Comparison of ENCODE assay signal across 13 cellular contexts in the genomic region with DNA sequence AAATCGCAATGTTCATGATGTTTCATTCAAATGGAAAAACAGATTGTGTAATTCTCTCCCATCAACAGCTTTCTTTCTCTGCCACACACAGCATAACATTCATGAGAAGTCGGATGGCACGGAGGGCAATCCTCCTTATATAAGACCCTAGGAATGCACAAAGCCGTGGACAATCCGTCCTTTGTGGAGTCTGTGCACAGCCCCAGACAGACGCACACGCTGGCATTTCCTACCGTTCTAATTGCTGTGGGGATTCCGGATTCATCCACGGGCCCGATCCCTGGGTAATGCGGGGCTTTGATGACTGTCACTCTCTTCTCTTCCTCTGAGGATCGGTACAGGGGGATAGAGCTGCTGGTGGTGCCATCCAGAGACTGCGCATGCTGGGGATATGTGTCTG.
DNase-seq lines count a peak whose midpoint lies in the region; ATAC-seq, FAIRE-seq and TF ChIP-seq lines count a peak whose summit lies in the region.
"Had no signal": no experiment of that assay in that cellular context is flagged by ENCODE, and none has a peak within 500 bp of the region (broad histone marks: within the 10 kb centered on the region; RNA-seq: fewer than 3 reads in every experiment).

No MANE protein-coding gene starts in this region.

- WGBS in heart left ventricle, 4 donors: 55 to 71% (median 61%) methylated on average over 14 of the region's 14 CpGs
- WGBS in pancreas, 2 donors: 65 to 76% methylated on average over 14 of the region's 14 CpGs
- 78 to 87% methylated on average over 4 to 14 of the region's 14 CpGs for WGBS in transverse colon (ENCODE audit: low coverage in 1 of 2), 2 donors

- TF ChIP-seq EP300 in transverse colon (IDR thresholded peaks at IDR 0.05; ENCODE audit: low read depth): no peak

- no peak for DNase-seq in heart left ventricle
- DNase-seq in pancreas: no peak
- no peak for DNase-seq in transverse colon
- DNase-seq in activated naive CD4-positive, alpha-beta T cell treated with anti-CD3 and anti-CD28 coated beads, Interleukin-2, amount 50 U/mL, for 72 hours (ENCODE audit: low spot score in 2 of 2): no peak
- no peak for DNase-seq in DMS 273 (lab: John Stamatoyannopoulos, UW; ENCODE audit: unreplicated experiment)
- DNase-seq in DMS79 treated with DMSO at 0.1 percent for 48 hours (lab: John Stamatoyannopoulos, UW): no peak
- DNase-seq in uterus: no peak
- DNase-seq: activated CD8-positive, alpha-beta memory T cell treated with anti-CD3 and anti-CD28 coated beads, Interleukin-2, amount 10 ng/mL, durations not matched to agents 7 days and 5 days; activated naive CD8-positive, alpha-beta T cell treated with anti-CD3 and anti-CD28 coated beads, Interleukin-2, amount 10 ng/mL, durations not matched to agents 7 days and 5 days; CD4-positive, alpha-beta memory T cell; effector memory CD4-positive, alpha-beta T cell; NCI-H526 had no signal

- H3K4me3 Mint-ChIP-seq in brain: peak overlapping the region in 3 of 5 experiments; percentile 1 to 42 (median 27)
- H3K4me3 Mint-ChIP-seq: activated CD8-positive, alpha-beta memory T cell treated with anti-CD3 and anti-CD28 coated beads, Interleukin-2, amount 10 ng/mL, durations not matched to agents 7 days and 5 days; activated naive CD8-positive, alpha-beta T cell treated with anti-CD3 and anti-CD28 coated beads, Interleukin-2, amount 10 ng/mL, durations not matched to agents 7 days and 5 days; CD4-positive, alpha-beta memory T cell had no signal

- no peak for FAIRE-seq in pancreas (lab: Jason Lieb, UNC)

- ATAC-seq in heart left ventricle: peak in 3 of 4 donors; percentile 3 to 4 (median 4)
- ATAC-seq in pancreas: peak; percentile 19 to 38 (median 26)
- no peak for ATAC-seq in activated naive CD4-positive, alpha-beta T cell treated with anti-CD3 and anti-CD28 coated beads, Interleukin-2, amount 50 U/mL, for 72 hours
- ATAC-seq: activated CD8-positive, alpha-beta memory T cell treated with anti-CD3 and anti-CD28 coated beads, Interleukin-2, amount 10 ng/mL, durations not matched to agents 7 days and 5 days had no signal

- H3K4me1 ChIP-seq in heart left ventricle: peaks cover 0 to 58% (median 17%) of the 10 kb centered on the region in 12 donors
- H3K4me1 ChIP-seq in pancreas: peaks cover 0 to 4% (median 4%) of the 10 kb centered on the region in 3 donors
- peaks cover 0 to 4% (median 2%) of the 10 kb centered on the region in 4 donors for H3K4me1 ChIP-seq in transverse colon
- no peaks in the 10 kb centered on the region for H3K4me1 ChIP-seq in uterus

- H3K27me3 ChIP-seq in heart left ventricle (no peaks in the 10 kb centered on the region), pancreas (no peaks in the 10 kb centered on the region), transverse colon (no peaks in the 10 kb centered on the region), uterus (no peaks in the 10 kb centered on the region)

- intact Hi-C loops in heart left ventricle (cut with DNase I): loop anchor here in 4 of 10 donors (5.0 to 10.0 kb wide), 3 partner anchors 118 to 195 kb away; no protein-coding TSS in a partner anchor
- intact Hi-C loops in pancreas (cut with DNase I): loop anchor here in 1 of 3 donors (10.0 kb wide), 1 partner anchor 368 kb away; no protein-coding TSS in a partner anchor
- intact Hi-C loops in transverse colon (cut with DNase I; ENCODE audit: low total_unique reads): loop anchor here (10.0 kb wide), 1 partner anchor 138 kb away; no protein-coding TSS in a partner anchor
- intact Hi-C loops in uterus (cut with DNase I; ENCODE audit: low total_unique reads): no loop called here

- H3K4me3 ChIP-seq in heart left ventricle: peak overlapping the region in 8 of 12 donors; percentile 31 to 58 (median 44)
- H3K4me3 ChIP-seq in pancreas: peak overlapping the region in 1 of 4 donors; percentile 20
- peak overlapping the region in 1 of 4 donors; percentile 30 for H3K4me3 ChIP-seq in transverse colon
- no peak overlapping the region for H3K4me3 ChIP-seq in uterus

- TF ChIP-seq CTCF in brain (conservative IDR thresholded peaks at IDR 0.05) (no peak), heart left ventricle (IDR thresholded peaks at IDR 0.05) (no peak), pancreas (IDR thresholded peaks at IDR 0.05) (no peak), transverse colon (IDR thresholded peaks at IDR 0.05) (no peak), uterus (IDR thresholded peaks at IDR 0.05) (no peak)

- peaks cover 18% of the 10 kb centered on the region for H3K4me1 Mint-ChIP-seq in brain
- H3K4me1 Mint-ChIP-seq: activated CD8-positive, alpha-beta memory T cell treated with anti-CD3 and anti-CD28 coated beads, Interleukin-2, amount 10 ng/mL, durations not matched to agents 7 days and 5 days; activated naive CD8-positive, alpha-beta T cell treated with anti-CD3 and anti-CD28 coated beads, Interleukin-2, amount 10 ng/mL, durations not matched to agents 7 days and 5 days; CD4-positive, alpha-beta memory T cell had no signal

- peak overlapping the region; percentile 0 to 36 (median 14) for H3K27ac Mint-ChIP-seq in brain
- H3K27ac Mint-ChIP-seq in activated naive CD4-positive, alpha-beta T cell treated with anti-CD3 and anti-CD28 coated beads, Interleukin-2, amount 50 U/mL, for 72 hours: no peak overlapping the region
- H3K27ac Mint-ChIP-seq: activated CD8-positive, alpha-beta memory T cell treated with anti-CD3 and anti-CD28 coated beads, Interleukin-2, amount 10 ng/mL, durations not matched to agents 7 days and 5 days; activated naive CD8-positive, alpha-beta T cell treated with anti-CD3 and anti-CD28 coated beads, Interleukin-2, amount 10 ng/mL, durations not matched to agents 7 days and 5 days; CD4-positive, alpha-beta memory T cell had no signal

- H3K9me3 ChIP-seq in heart left ventricle (no peaks in the 10 kb centered on the region), pancreas (no peaks in the 10 kb centered on the region), transverse colon (no peaks in the 10 kb centered on the region), uterus (no peaks in the 10 kb centered on the region)

- H3K9me3 Mint-ChIP-seq in brain: no peaks in the 10 kb centered on the region
- no peaks in the 10 kb centered on the region for H3K9me3 Mint-ChIP-seq in activated naive CD4-positive, alpha-beta T cell treated with anti-CD3 and anti-CD28 coated beads, Interleukin-2, amount 50 U/mL, for 72 hours
- H3K9me3 Mint-ChIP-seq: activated naive CD8-positive, alpha-beta T cell treated with anti-CD3 and anti-CD28 coated beads, Interleukin-2, amount 10 ng/mL, durations not matched to agents 7 days and 5 days; CD4-positive, alpha-beta memory T cell had no signal

- in situ Hi-C loops in transverse colon (cut with MboI; ENCODE audit: low pct_ligation_motif_present in 1 of 4, low pct_unique_long_range_greater_than_20kb in 1 of 4, low sequenced_read_pairs in 3 of 4): no loop called here

- peak overlapping the region in 11 of 12 donors; percentile 31 to 87 (median 65) for H3K27ac ChIP-seq in heart left ventricle
- H3K27ac ChIP-seq in pancreas: peak overlapping the region in 2 of 4 donors; percentile 69 to 75
- peak overlapping the region; percentile 63 to 82 (median 76) for H3K27ac ChIP-seq in transverse colon
- H3K27ac ChIP-seq in uterus: peak overlapping the region in 1 of 2 donors; percentile 3

- no peak for TF ChIP-seq POLR2A in heart left ventricle (IDR thresholded peaks at IDR 0.05)
- no peak for TF ChIP-seq POLR2A in transverse colon (IDR thresholded peaks at IDR 0.05)
- no peak for TF ChIP-seq POLR2A in uterus (IDR thresholded peaks at IDR 0.05)

- H3K36me3 Mint-ChIP-seq in brain: peaks cover 54% of the 10 kb centered on the region
- H3K36me3 Mint-ChIP-seq in activated naive CD4-positive, alpha-beta T cell treated with anti-CD3 and anti-CD28 coated beads, Interleukin-2, amount 50 U/mL, for 72 hours: no peaks in the 10 kb centered on the region
- H3K36me3 Mint-ChIP-seq: activated CD8-positive, alpha-beta memory T cell treated with anti-CD3 and anti-CD28 coated beads, Interleukin-2, amount 10 ng/mL, durations not matched to agents 7 days and 5 days; activated naive CD8-positive, alpha-beta T cell treated with anti-CD3 and anti-CD28 coated beads, Interleukin-2, amount 10 ng/mL, durations not matched to agents 7 days and 5 days; CD4-positive, alpha-beta memory T cell had no signal

- H3K27me3 Mint-ChIP-seq in brain: no peaks in the 10 kb centered on the region
- H3K27me3 Mint-ChIP-seq: activated CD8-positive, alpha-beta memory T cell treated with anti-CD3 and anti-CD28 coated beads, Interleukin-2, amount 10 ng/mL, durations not matched to agents 7 days and 5 days had no signal

- H3K36me3 ChIP-seq in heart left ventricle (peaks cover 0 to 82% (median 34%) of the 10 kb centered on the region in 9 donors), pancreas (peaks cover 3 to 64% (median 26%) of the 10 kb centered on the region in 3 donors), transverse colon (no peaks in the 10 kb centered on the region), uterus (no peaks in the 10 kb centered on the region)

Comparison
In these comparisons a context has a peak if more than half of its experiments do, and no peak if none do; other contexts are left out.
1. H3K27ac Mint-ChIP-seq: peak in brain (5 of 5); none in activated naive CD4-positive, alpha-beta T cell treated with anti-CD3 and anti-CD28 coated beads, Interleukin-2, amount 50 U/mL, for 72 hours (0 of 2).
2. ATAC-seq: peak in heart left ventricle (3 of 4) and pancreas (4 of 4); none in activated naive CD4-positive, alpha-beta T cell treated with anti-CD3 and anti-CD28 coated beads, Interleukin-2, amount 50 U/mL, for 72 hours (0 of 2).
3. H3K4me3 ChIP-seq: peak in heart left ventricle (8 of 12); none in uterus (0 of 2).